ENCODE assay signal across 8 cellular contexts in the genomic region with DNA sequence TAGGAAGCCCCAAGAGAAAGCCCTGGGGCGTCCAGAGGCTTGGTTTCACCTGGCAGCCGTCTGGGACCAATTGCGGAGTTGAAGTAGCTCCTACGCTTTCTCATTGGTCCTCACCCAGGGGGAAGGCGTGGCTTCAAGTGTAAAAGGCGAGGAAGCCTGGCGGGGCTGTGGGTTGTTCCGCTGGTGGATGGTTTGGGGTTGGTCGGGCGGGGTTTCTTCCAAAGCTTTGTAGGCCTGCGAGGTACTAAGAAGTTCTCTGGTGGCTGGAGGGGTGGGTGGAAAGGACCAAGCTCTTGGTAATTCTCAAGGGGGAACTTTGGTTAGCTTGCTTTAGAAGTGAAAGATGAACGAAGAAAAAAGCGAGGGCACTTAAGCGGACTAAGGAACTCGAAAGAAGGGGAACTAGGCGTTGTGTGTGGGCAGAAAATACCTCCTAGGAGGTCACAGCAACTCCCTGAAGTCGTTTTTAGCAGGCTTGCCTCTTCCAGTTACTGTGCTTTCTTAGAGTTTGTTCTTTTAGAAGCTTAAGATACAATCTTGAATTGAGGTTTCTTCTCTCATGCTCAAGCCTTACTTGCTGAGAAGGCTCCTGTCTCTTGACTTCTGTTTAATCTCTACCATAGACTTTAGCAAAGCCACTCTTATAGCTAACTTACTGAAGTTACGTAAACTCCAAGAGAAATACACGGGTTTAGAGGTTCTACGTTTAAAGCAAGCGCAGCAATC. TPM values are rescaled to one million over a fixed set of nuclear protein-coding genes. Genes with fewer than 3 reads are reported as not detected.
DNase-seq lines count a peak whose midpoint lies in the region; ATAC-seq and TF ChIP-seq lines count a peak whose summit lies in the region.

No MANE protein-coding gene starts in this region.

- DNase-seq in T-helper 1 cell (peak; percentile 48 to 72 (median 55)), thoracic aorta (ENCODE audit: low spot score) (peak; percentile 15), mesenteric fat pad (ENCODE audit: low spot score) (no peak), NCI-H2081 treated with DMSO at 0.1 percent for 48 hours (lab: John Stamatoyannopoulos, UW) (no peak)
- DNase-seq in activated naive CD8-positive, alpha-beta T cell treated with anti-CD3 and anti-CD28 coated beads for 36 hours: peak; percentile 72
- DNase-seq in naive thymus-derived CD4-positive, alpha-beta T cell: peak; percentile 47 to 79 (median 72)

- TF ChIP-seq POLR2A in GM18526 (IDR thresholded peaks at IDR 0.05; ENCODE audit: extremely low read depth, insufficient read length): peak; percentile 51

- no peaks in the 10 kb centered on the region for H3K27me3 Mint-ChIP-seq in activated naive CD8-positive, alpha-beta T cell treated with anti-CD3 and anti-CD28 coated beads for 36 hours
- H3K27me3 Mint-ChIP-seq in naive thymus-derived CD4-positive, alpha-beta T cell: peaks cover 0 to 10% (median 0%) of the 10 kb centered on the region in 5 donors

- peaks cover 2% of the 10 kb centered on the region for H3K36me3 Mint-ChIP-seq in activated naive CD8-positive, alpha-beta T cell treated with anti-CD3 and anti-CD28 coated beads for 36 hours
- no peaks in the 10 kb centered on the region for H3K36me3 Mint-ChIP-seq in naive thymus-derived CD4-positive, alpha-beta T cell

- H3K4me3 ChIP-seq in naive thymus-derived CD4-positive, alpha-beta T cell (ENCODE audit: low read length): peak overlapping the region; percentile 25
- H3K4me3 ChIP-seq in thoracic aorta: peak overlapping the region; percentile 51

- H3K4me1 Mint-ChIP-seq in activated naive CD8-positive, alpha-beta T cell treated with anti-CD3 and anti-CD28 coated beads for 36 hours: peaks cover 16% of the 10 kb centered on the region
- H3K4me1 Mint-ChIP-seq in naive thymus-derived CD4-positive, alpha-beta T cell: peaks cover 5 to 22% (median 18%) of the 10 kb centered on the region in 7 donors

- H3K36me3 ChIP-seq in naive thymus-derived CD4-positive, alpha-beta T cell (ENCODE audit: control insufficient read depth in 2 of 3, insufficient read depth in 3 of 3, low read length in 3 of 3): no peaks in the 10 kb centered on the region
- H3K36me3 ChIP-seq in thoracic aorta: no peaks in the 10 kb centered on the region

- peaks cover 0 to 5% of the 10 kb centered on the region in 2 donors for H3K27me3 ChIP-seq in naive thymus-derived CD4-positive, alpha-beta T cell (ENCODE audit: control insufficient read depth in 2 of 2, insufficient read depth in 2 of 2, low read length in 2 of 2)
- H3K27me3 ChIP-seq in thoracic aorta (replicated peaks; ENCODE audit: insufficient read depth): no peaks in the 10 kb centered on the region

- no peaks in the 10 kb centered on the region for H3K9me3 ChIP-seq in naive thymus-derived CD4-positive, alpha-beta T cell (ENCODE audit: control insufficient read depth in 2 of 3, low read length in 3 of 3)
- H3K9me3 ChIP-seq in thoracic aorta: no peaks in the 10 kb centered on the region

- no peak for TF ChIP-seq CTCF in thoracic aorta (IDR thresholded peaks at IDR 0.05)

- peak overlapping the region; percentile 52 for H3K27ac ChIP-seq in naive thymus-derived CD4-positive, alpha-beta T cell (ENCODE audit: low read depth, low read length)
- no peak overlapping the region for H3K27ac ChIP-seq in thoracic aorta

- no peaks in the 10 kb centered on the region for H3K9me3 Mint-ChIP-seq in activated naive CD8-positive, alpha-beta T cell treated with anti-CD3 and anti-CD28 coated beads for 36 hours
- no peaks in the 10 kb centered on the region for H3K9me3 Mint-ChIP-seq in naive thymus-derived CD4-positive, alpha-beta T cell

- POLR2A ChIA-PET in naive thymus-derived CD4-positive, alpha-beta T cell (lab: Charles Lee): interaction anchor here (0.6 to 1.8 kb wide), 7 partner anchors 9 to 117 kb away, joined by 3 to 13 read pairs (median 3); no protein-coding TSS in a partner anchor

- peaks cover 0 to 6% of the 10 kb centered on the region in 2 donors for H3K4me1 ChIP-seq in naive thymus-derived CD4-positive, alpha-beta T cell (ENCODE audit: control insufficient read depth in 2 of 2, insufficient read depth in 2 of 2, low read length in 2 of 2)
- H3K4me1 ChIP-seq in thoracic aorta (ENCODE audit: control insufficient read depth in 1 of 2, low read depth in 2 of 2): no peaks in the 10 kb centered on the region

- CTCF ChIA-PET in naive thymus-derived CD4-positive, alpha-beta T cell (lab: Charles Lee): interaction anchor here (0.6 to 3.5 kb wide), 7 partner anchors 9 to 229 kb away, joined by 3 to 31 read pairs (median 5); no protein-coding TSS in a partner anchor

- H3K27ac Mint-ChIP-seq in activated naive CD8-positive, alpha-beta T cell treated with anti-CD3 and anti-CD28 coated beads for 36 hours: peak overlapping the region; percentile 86
- H3K27ac Mint-ChIP-seq in naive thymus-derived CD4-positive, alpha-beta T cell: peak overlapping the region; percentile 88 to 97 (median 92)

- intact Hi-C loops in naive thymus-derived CD4-positive, alpha-beta T cell (cut with micrococcal nuclease): loop anchor here (1.0 to 5.0 kb wide), 4 partner anchors 37 to 980 kb away; a partner anchor contains a TSS

- peak overlapping the region; percentile 81 for H3K4me3 Mint-ChIP-seq in activated naive CD8-positive, alpha-beta T cell treated with anti-CD3 and anti-CD28 coated beads for 36 hours
- peak overlapping the region; percentile 78 to 93 (median 90) for H3K4me3 Mint-ChIP-seq in naive thymus-derived CD4-positive, alpha-beta T cell

- ATAC-seq in HG02973 (IDR thresholded peaks at IDR 0.05; ENCODE audit: unreplicated experiment) (peak; percentile 88), thoracic aorta (ENCODE audit: insufficient number of reproducible peaks, low FRiP score, low read depth) (no peak)
- peak; percentile 95 for ATAC-seq in naive thymus-derived CD4-positive, alpha-beta T cell

RNA-seq across cellular contexts. Expression of a gene that starts 36.7 kb away (rescaled TPM):
- total RNA-seq in activated naive CD8-positive, alpha-beta T cell treated with anti-CD3 and anti-CD28 coated beads for 36 hours: 10 to 100 TPM; 17.4 to 18.7 TPM
- total RNA-seq in naive thymus-derived CD4-positive, alpha-beta T cell: 10 to 100 TPM; 23.6 to 36.7 (median 30.4) TPM
- polyA plus RNA-seq in naive thymus-derived CD4-positive, alpha-beta T cell: 10 to 100 TPM in 1 of 2 donors, 1 to 10 TPM in 1; 8.5 to 13.7 TPM
- total RNA-seq in thoracic aorta (10 to 100 TPM; 23.7 to 65.0 TPM), mesenteric fat pad (28.6 TPM)

Comparison
In these comparisons a context has a peak if more than half of its experiments do, and no peak if none do; other contexts are left out.
1. DNase-seq: peak in T-helper 1 cell (5 of 5), activated naive CD8-positive, alpha-beta T cell treated with anti-CD3 and anti-CD28 coated beads for 36 hours (single experiment), naive thymus-derived CD4-positive, alpha-beta T cell (9 of 9) and thoracic aorta (single experiment); none in mesenteric fat pad (single experiment) and NCI-H2081 treated with DMSO at 0.1 percent for 48 hours (single experiment).